ENCODE assay signal across 22 cellular contexts in the genomic region with DNA sequence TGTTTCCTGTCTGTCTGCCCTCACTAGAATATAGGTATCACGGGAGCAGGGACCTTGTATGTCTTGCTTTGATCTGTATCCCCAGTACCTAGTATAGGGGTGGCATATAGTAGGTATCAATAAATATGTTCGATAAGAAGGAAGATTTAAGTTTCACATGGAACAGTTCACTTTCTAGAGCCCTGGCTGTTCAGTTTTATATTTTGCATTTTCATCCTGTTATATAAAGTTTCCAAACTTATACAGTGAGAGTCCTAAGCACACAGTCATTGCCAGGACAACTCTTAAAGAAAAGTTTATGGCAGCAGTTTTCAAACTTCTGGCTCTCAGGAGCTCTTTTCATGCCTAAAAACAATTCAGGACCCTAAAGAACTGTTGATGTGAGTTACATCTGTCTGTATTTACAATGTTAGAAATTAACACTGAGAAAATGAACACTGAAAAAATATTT. TPM values are rescaled to one million over a fixed set of nuclear protein-coding genes. Genes with fewer than 3 reads are reported as not detected.
DNase-seq lines count a peak whose midpoint lies in the region; ATAC-seq and TF ChIP-seq lines count a peak whose summit lies in the region.
"Had no signal": no experiment of that assay in that cellular context is flagged by ENCODE, and none has a peak within 500 bp of the region (broad histone marks: within the 10 kb centered on the region; RNA-seq: fewer than 3 reads in every experiment).

No MANE protein-coding gene starts in this region.

- no peaks in the 10 kb centered on the region for H3F3A ChIP-seq in smooth muscle cell (ENCODE audit: low read depth)

- CTCF ChIA-PET in T-cell (lab: Charles Lee): interaction anchor here (1.6 to 1.7 kb wide), 2 partner anchors 12 to 13 kb away, joined by 3 to 8 read pairs; a partner anchor contains a TSS

- no peak overlapping the region for H2AFZ ChIP-seq in hepatocyte
- H2AFZ ChIP-seq in smooth muscle cell (ENCODE audit: low read depth): no peak overlapping the region
- H2AFZ ChIP-seq: PC-9 had no signal

- no peaks in the 10 kb centered on the region for H4K20me1 ChIP-seq in hepatocyte (ENCODE audit: insufficient read depth, poor library complexity, severe bottlenecking)
- no peaks in the 10 kb centered on the region for H4K20me1 ChIP-seq in smooth muscle cell (ENCODE audit: low read depth)

- peak overlapping the region; percentile 43 for H3K4me3 Mint-ChIP-seq in T-helper 1 cell treated with Interleukin-12 subunit alpha and Interleukin-12 subunit beta and Interleukin-4 antibody, amounts not matched to agents 30 μg/mL and 1 μg/mL, for 36 hours
- peak overlapping the region in 1 of 3 donors; percentile 21 for H3K4me3 Mint-ChIP-seq in T-cell

- peaks cover 3% of the 10 kb centered on the region for H3K36me3 ChIP-seq in hepatocyte (replicated peaks; ENCODE audit: insufficient read depth, low read depth)
- no peaks in the 10 kb centered on the region for H3K36me3 ChIP-seq in smooth muscle cell (ENCODE audit: low read depth)
- H3K36me3 ChIP-seq in colonic mucosa: no peaks in the 10 kb centered on the region
- H3K36me3 ChIP-seq: pancreas, SJCRH30, tibial nerve had no signal

- no peaks in the 10 kb centered on the region for H3K27me3 Mint-ChIP-seq in T-helper 1 cell treated with Interleukin-12 subunit alpha and Interleukin-12 subunit beta and Interleukin-4 antibody, amounts not matched to agents 30 μg/mL and 1 μg/mL, for 36 hours (ENCODE audit: low read depth)
- H3K27me3 Mint-ChIP-seq in T-cell: no peaks in the 10 kb centered on the region

- no peak for TF ChIP-seq CTCF in hepatocyte (IDR thresholded peaks at IDR 0.05; ENCODE audit: poor library complexity)
- no peak for TF ChIP-seq CTCF in smooth muscle cell (IDR thresholded peaks at IDR 0.05; ENCODE audit: borderline replicate concordance, insufficient read depth, poor library complexity, severe bottlenecking)
- no peak for TF ChIP-seq CTCF in colonic mucosa (IDR thresholded peaks at IDR 0.05)

- H3K36me3 Mint-ChIP-seq in T-helper 1 cell treated with Interleukin-12 subunit alpha and Interleukin-12 subunit beta and Interleukin-4 antibody, amounts not matched to agents 30 μg/mL and 1 μg/mL, for 36 hours (ENCODE audit: low read depth): peaks cover 16% of the 10 kb centered on the region
- H3K36me3 Mint-ChIP-seq in T-cell: peaks cover 27% of the 10 kb centered on the region

- H3K9me3 Mint-ChIP-seq in T-helper 1 cell treated with Interleukin-12 subunit alpha and Interleukin-12 subunit beta and Interleukin-4 antibody, amounts not matched to agents 30 μg/mL and 1 μg/mL, for 36 hours: no peaks in the 10 kb centered on the region
- no peaks in the 10 kb centered on the region for H3K9me3 Mint-ChIP-seq in T-cell

- H3K27ac ChIP-seq in hepatocyte (peak overlapping the region; percentile 43), smooth muscle cell (ENCODE audit: low read depth) (peak overlapping the region; percentile 53), colonic mucosa (no peak overlapping the region)
- H3K27ac ChIP-seq: pancreas, PC-9, SJCRH30, tibial nerve had no signal

- H3K4me2 ChIP-seq in hepatocyte (peak overlapping the region; percentile 43), smooth muscle cell (no peak overlapping the region)
- H3K4me2 ChIP-seq: PC-9 had no signal

- no peak overlapping the region for H3K4me3 ChIP-seq in hepatocyte
- no peak overlapping the region for H3K4me3 ChIP-seq in smooth muscle cell
- no peak overlapping the region for H3K4me3 ChIP-seq in colonic mucosa
- H3K4me3 ChIP-seq: pancreas, PC-9, SJCRH30, tibial nerve had no signal

- H3K9me2 ChIP-seq in hepatocyte (replicated peaks; ENCODE audit: insufficient read depth): no peaks in the 10 kb centered on the region

- POLR2A ChIA-PET in T-cell (lab: Charles Lee): interaction anchor here in 1 of 2 donors (0.6 kb wide), 1 partner anchor 26 kb away, joined by 3 read pairs; no protein-coding TSS in a partner anchor

- H3K9ac ChIP-seq in smooth muscle cell (ENCODE audit: low read depth) (no peak overlapping the region), colonic mucosa (ENCODE audit: low read depth in 2 of 2, low read length in 2 of 2) (no peak overlapping the region)

- 58% methylated on average over 2 of the region's 2 CpGs for WGBS in hepatocyte (ENCODE audit: low lambda C conversion rate, missing lambda C conversion rate)
- WGBS in smooth muscle cell (ENCODE audit: low lambda C conversion rate): 80% methylated on average over 2 of the region's 2 CpGs

- no peaks in the 10 kb centered on the region for H3K9me3 ChIP-seq in hepatocyte (ENCODE audit: low read depth)
- H3K9me3 ChIP-seq in smooth muscle cell (replicated peaks; ENCODE audit: low read depth): no peaks in the 10 kb centered on the region
- H3K9me3 ChIP-seq in colonic mucosa: no peaks in the 10 kb centered on the region
- H3K9me3 ChIP-seq: pancreas, SJCRH30, tibial nerve had no signal

- H3K4me1 Mint-ChIP-seq in T-helper 1 cell treated with Interleukin-12 subunit alpha and Interleukin-12 subunit beta and Interleukin-4 antibody, amounts not matched to agents 30 μg/mL and 1 μg/mL, for 36 hours (ENCODE audit: low read depth): peaks cover 41% of the 10 kb centered on the region
- H3K4me1 Mint-ChIP-seq in T-cell: peaks cover 36 to 70% (median 55%) of the 10 kb centered on the region in 3 donors

- intact Hi-C loops in colonic mucosa (cut with DNase I): no loop called here

- H3K79me2 ChIP-seq in hepatocyte (peaks cover 46% of the 10 kb centered on the region), smooth muscle cell (ENCODE audit: low read depth) (no peaks in the 10 kb centered on the region)

- DNase-seq in T-helper 1 cell (no peak), T-cell (no peak), hepatocyte (ENCODE audit: low spot score) (no peak), smooth muscle cell (lab: John Stamatoyannopoulos, UW; ENCODE audit: unreplicated experiment) (no peak), colonic mucosa (no peak), NCI-H1436 treated with DMSO at 0.1 percent for 48 hours (lab: John Stamatoyannopoulos, UW) (no peak)
- DNase-seq: 8988T; activated CD4-positive, alpha-beta T cell treated with anti-CD3 and anti-CD28 coated beads for 1 hour; activated CD8-positive, alpha-beta memory T cell treated with anti-CD3 and anti-CD28 coated beads, Interleukin-2, amount 50 U/mL, for 4 hours; activated naive CD4-positive, alpha-beta T cell treated with anti-CD3 and anti-CD28 coated beads, Interleukin-2, amount 50 U/mL, for 16 hours; DMS 273 treated with DMSO at 0.1 percent for 48 hours; Kasumi-1; midbrain; NCI-H1105; NCI-H69; pancreas; PC-9; SJCRH30; T1000 had no signal

- H3K27me3 ChIP-seq in hepatocyte (no peaks in the 10 kb centered on the region), smooth muscle cell (ENCODE audit: low read depth) (no peaks in the 10 kb centered on the region), colonic mucosa (no peaks in the 10 kb centered on the region)
- H3K27me3 ChIP-seq: pancreas, SJCRH30, tibial nerve had no signal

- H3K4me1 ChIP-seq in hepatocyte (ENCODE audit: insufficient read depth) (peaks cover 41% of the 10 kb centered on the region), smooth muscle cell (ENCODE audit: low read depth) (peaks cover 19% of the 10 kb centered on the region), colonic mucosa (peaks cover 7% of the 10 kb centered on the region)
- H3K4me1 ChIP-seq: SJCRH30 had no signal

- ATAC-seq in T-cell (replicated peaks in 1 of 4): no peak
- no peak for ATAC-seq in HG02938 (IDR thresholded peaks at IDR 0.05; ENCODE audit: unreplicated experiment)
- ATAC-seq: pancreas had no signal

- H3K27ac Mint-ChIP-seq in T-helper 1 cell treated with Interleukin-12 subunit alpha and Interleukin-12 subunit beta and Interleukin-4 antibody, amounts not matched to agents 30 μg/mL and 1 μg/mL, for 36 hours: peak overlapping the region; percentile 5
- H3K27ac Mint-ChIP-seq in T-cell: peak overlapping the region; percentile 60 to 66

RNA-seq across cellular contexts. Expression of a gene that starts 13.4 kb away (rescaled TPM):
- 100 to 1,000 TPM in 1 of 5 donors, 10 to 100 TPM in 4; 53.8 to 105 (median 73.1) TPM for total RNA-seq in T-cell
- total RNA-seq in hepatocyte: 79.1 and 90.8 TPM in 2 replicates
- 46.8 and 54.8 TPM in 2 replicates for polyA plus RNA-seq in hepatocyte
- 28.6 and 31.6 TPM in 2 replicates for total RNA-seq in smooth muscle cell
- polyA plus RNA-seq in smooth muscle cell: 16.4 and 17.9 TPM in 2 replicates
- total RNA-seq in colonic mucosa: 10 to 100 TPM in 1 of 2 donors, 1 to 10 TPM in 1; 7.0 to 18.2 TPM

RNA-seq across cellular contexts. Expression of a gene that starts 39.5 kb away (rescaled TPM):
- total RNA-seq in T-cell: 10 to 100 TPM; 15.5 to 20.8 (median 17.2) TPM
- total RNA-seq in hepatocyte: 49.6 and 59.0 TPM in 2 replicates
- 43.1 and 55.5 TPM in 2 replicates for polyA plus RNA-seq in hepatocyte
- total RNA-seq in smooth muscle cell: 29.5 and 39.4 TPM in 2 replicates
- polyA plus RNA-seq in smooth muscle cell: 28.1 and 28.3 TPM in 2 replicates
- total RNA-seq in colonic mucosa: 10 to 100 TPM; 37.6 to 43.9 TPM
